Comparison of ENCODE assay signal across 3 cellular contexts in the genomic region with DNA sequence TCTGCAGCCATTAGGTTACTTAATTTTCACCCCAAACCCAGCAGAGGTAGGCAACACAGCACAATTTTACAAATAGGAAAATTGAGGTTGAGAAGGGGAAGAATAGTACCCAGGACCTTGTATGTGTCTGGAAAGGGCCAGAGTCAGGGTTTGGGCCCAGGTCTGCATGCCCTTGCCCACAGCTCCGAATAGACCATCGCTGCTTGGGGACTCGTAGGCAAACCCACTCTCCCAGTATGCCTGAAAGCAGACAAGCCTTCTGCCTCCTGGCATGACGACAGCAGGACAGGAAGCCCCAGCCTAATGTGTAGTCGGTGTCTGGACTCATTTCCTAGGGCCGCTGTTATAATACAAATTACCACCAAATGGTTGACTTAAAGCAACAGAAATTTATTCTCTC.
TF ChIP-seq lines count a peak whose summit lies in the region.

No MANE protein-coding gene starts in this region.

TF ChIP-seq in SK-N-SH, 30 proteins besides CTCF, POLR2A, EP300 and RAD21 (continues in another document):
- TF ChIP-seq TCF12 (IDR thresholded peaks at IDR 0.05) (no peak), MXI1 (IDR thresholded peaks at IDR 0.05; ENCODE audit: low read depth, low read length) (no peak), SMC3 (IDR thresholded peaks at IDR 0.05; ENCODE audit: low read depth, low read length) (no peak), GABPA (IDR thresholded peaks at IDR 0.05; ENCODE audit: low read depth) (no peak), TEAD4 (IDR thresholded peaks at IDR 0.05; ENCODE audit: borderline replicate concordance, insufficient read depth) (no peak)
- TF ChIP-seq, protein P1, sequence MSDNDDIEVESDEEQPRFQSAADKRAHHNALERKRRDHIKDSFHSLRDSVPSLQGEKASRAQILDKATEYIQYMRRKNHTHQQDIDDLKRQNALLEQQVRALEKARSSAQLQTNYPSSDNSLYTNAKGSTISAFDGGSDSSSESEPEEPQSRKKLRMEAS (IDR thresholded peaks at IDR 0.05; ENCODE audit: low read depth) = no peak
- TF ChIP-seq, protein P2, sequence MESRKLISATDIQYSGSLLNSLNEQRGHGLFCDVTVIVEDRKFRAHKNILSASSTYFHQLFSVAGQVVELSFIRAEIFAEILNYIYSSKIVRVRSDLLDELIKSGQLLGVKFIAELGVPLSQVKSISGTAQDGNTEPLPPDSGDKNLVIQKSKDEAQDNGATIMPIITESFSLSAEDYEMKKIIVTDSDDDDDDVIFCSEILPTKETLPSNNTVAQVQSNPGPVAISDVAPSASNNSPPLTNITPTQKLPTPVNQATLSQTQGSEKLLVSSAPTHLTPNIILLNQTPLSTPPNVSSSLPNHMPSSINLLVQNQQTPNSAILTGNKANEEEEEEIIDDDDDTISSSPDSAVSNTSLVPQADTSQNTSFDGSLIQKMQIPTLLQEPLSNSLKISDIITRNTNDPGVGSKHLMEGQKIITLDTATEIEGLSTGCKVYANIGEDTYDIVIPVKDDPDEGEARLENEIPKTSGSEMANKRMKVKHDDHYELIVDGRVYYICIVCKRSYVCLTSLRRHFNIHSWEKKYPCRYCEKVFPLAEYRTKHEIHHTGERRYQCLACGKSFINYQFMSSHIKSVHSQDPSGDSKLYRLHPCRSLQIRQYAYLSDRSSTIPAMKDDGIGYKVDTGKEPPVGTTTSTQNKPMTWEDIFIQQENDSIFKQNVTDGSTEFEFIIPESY (IDR thresholded peaks at IDR 0.05; ENCODE audit: borderline replicate concordance, low read depth) = no peak
- TF ChIP-seq, protein P3, sequence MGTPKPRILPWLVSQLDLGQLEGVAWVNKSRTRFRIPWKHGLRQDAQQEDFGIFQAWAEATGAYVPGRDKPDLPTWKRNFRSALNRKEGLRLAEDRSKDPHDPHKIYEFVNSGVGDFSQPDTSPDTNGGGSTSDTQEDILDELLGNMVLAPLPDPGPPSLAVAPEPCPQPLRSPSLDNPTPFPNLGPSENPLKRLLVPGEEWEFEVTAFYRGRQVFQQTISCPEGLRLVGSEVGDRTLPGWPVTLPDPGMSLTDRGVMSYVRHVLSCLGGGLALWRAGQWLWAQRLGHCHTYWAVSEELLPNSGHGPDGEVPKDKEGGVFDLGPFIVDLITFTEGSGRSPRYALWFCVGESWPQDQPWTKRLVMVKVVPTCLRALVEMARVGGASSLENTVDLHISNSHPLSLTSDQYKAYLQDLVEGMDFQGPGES (IDR thresholded peaks at IDR 0.05; ENCODE audit: low read depth, low read length) = no peak
- TF ChIP-seq, protein P4, sequence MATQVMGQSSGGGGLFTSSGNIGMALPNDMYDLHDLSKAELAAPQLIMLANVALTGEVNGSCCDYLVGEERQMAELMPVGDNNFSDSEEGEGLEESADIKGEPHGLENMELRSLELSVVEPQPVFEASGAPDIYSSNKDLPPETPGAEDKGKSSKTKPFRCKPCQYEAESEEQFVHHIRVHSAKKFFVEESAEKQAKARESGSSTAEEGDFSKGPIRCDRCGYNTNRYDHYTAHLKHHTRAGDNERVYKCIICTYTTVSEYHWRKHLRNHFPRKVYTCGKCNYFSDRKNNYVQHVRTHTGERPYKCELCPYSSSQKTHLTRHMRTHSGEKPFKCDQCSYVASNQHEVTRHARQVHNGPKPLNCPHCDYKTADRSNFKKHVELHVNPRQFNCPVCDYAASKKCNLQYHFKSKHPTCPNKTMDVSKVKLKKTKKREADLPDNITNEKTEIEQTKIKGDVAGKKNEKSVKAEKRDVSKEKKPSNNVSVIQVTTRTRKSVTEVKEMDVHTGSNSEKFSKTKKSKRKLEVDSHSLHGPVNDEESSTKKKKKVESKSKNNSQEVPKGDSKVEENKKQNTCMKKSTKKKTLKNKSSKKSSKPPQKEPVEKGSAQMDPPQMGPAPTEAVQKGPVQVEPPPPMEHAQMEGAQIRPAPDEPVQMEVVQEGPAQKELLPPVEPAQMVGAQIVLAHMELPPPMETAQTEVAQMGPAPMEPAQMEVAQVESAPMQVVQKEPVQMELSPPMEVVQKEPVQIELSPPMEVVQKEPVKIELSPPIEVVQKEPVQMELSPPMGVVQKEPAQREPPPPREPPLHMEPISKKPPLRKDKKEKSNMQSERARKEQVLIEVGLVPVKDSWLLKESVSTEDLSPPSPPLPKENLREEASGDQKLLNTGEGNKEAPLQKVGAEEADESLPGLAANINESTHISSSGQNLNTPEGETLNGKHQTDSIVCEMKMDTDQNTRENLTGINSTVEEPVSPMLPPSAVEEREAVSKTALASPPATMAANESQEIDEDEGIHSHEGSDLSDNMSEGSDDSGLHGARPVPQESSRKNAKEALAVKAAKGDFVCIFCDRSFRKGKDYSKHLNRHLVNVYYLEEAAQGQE (IDR thresholded peaks at IDR 0.05; ENCODE audit: low read depth, low read length) = no peak

TF ChIP-seq in SK-N-SH treated with all-trans-retinoic acid at 6 μM for 48 hours, 23 proteins besides CTCF, POLR2A, EP300 and RAD21:
- TF ChIP-seq RARB (CRISPR knock-in tag; IDR thresholded peaks at IDR 0.05) (no peak), PPARA (CRISPR knock-in tag; IDR thresholded peaks at IDR 0.05; ENCODE audit: borderline replicate concordance) (no peak), ZNF70 (CRISPR knock-in tag; IDR thresholded peaks at IDR 0.05) (no peak)
- TF ChIP-seq, protein P5, sequence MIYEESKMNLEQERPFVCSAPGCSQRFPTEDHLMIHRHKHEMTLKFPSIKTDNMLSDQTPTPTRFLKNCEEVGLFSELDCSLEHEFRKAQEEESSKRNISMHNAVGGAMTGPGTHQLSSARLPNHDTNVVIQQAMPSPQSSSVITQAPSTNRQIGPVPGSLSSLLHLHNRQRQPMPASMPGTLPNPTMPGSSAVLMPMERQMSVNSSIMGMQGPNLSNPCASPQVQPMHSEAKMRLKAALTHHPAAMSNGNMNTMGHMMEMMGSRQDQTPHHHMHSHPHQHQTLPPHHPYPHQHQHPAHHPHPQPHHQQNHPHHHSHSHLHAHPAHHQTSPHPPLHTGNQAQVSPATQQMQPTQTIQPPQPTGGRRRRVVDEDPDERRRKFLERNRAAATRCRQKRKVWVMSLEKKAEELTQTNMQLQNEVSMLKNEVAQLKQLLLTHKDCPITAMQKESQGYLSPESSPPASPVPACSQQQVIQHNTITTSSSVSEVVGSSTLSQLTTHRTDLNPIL (CRISPR knock-in tag; IDR thresholded peaks at IDR 0.05; ENCODE audit: low read depth) = no peak

TF ChIP-seq in H1, 55 proteins besides CTCF, POLR2A, EP300 and RAD21:
- TF ChIP-seq SP1 (IDR thresholded peaks at IDR 0.05; ENCODE audit: low read depth, low read length) (no peak), EGR1 (IDR thresholded peaks at IDR 0.05; ENCODE audit: borderline replicate concordance, low read depth, low read length) (no peak), KDM1A (IDR thresholded peaks at IDR 0.05; ENCODE audit: borderline replicate concordance, low read length) (no peak), CHD7 (IDR thresholded peaks at IDR 0.05; ENCODE audit: insufficient replicate concordance, low read length) (no peak), BRCA1 (IDR thresholded peaks at IDR 0.05; ENCODE audit: low read depth, low read length) (no peak), NANOG (IDR thresholded peaks at IDR 0.05; ENCODE audit: insufficient read depth, low read depth, low read length, poor library complexity, severe bottlenecking) (no peak), CBX5 (IDR thresholded peaks at IDR 0.05; ENCODE audit: low read depth, low read length) (no peak), MAFK (IDR thresholded peaks at IDR 0.05; ENCODE audit: low read depth, low read length) (no peak), CEBPB (IDR thresholded peaks at IDR 0.05; ENCODE audit: low read depth, low read length) (no peak), CREB1 (IDR thresholded peaks at IDR 0.05) (no peak), CBX8 (IDR thresholded peaks at IDR 0.05; ENCODE audit: borderline replicate concordance, low read depth, low read length) (no peak), SP2 (IDR thresholded peaks at IDR 0.05; ENCODE audit: low read length) (no peak)
TF ChIP-seq in H1: peak in this region for 0.
